Comparison of ENCODE assay signal across 1 cellular context in the genomic region with DNA sequence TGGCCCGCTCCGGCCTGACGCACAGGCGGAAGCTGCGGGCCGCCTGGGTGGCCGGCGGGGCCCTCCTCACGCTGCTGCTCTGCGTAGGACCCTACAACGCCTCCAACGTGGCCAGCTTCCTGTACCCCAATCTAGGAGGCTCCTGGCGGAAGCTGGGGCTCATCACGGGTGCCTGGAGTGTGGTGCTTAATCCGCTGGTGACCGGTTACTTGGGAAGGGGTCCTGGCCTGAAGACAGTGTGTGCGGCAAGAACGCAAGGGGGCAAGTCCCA.
TF ChIP-seq lines count a peak whose summit lies in the region.

No MANE protein-coding gene starts in this region.

TF ChIP-seq in H1, 55 proteins besides CTCF, POLR2A, EP300 and RAD21:
- TF ChIP-seq, protein P1, sequence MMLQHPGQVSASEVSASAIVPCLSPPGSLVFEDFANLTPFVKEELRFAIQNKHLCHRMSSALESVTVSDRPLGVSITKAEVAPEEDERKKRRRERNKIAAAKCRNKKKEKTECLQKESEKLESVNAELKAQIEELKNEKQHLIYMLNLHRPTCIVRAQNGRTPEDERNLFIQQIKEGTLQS (IDR thresholded peaks at IDR 0.05; ENCODE audit: insufficient read depth, low read depth, low read length) = no peak
- TF ChIP-seq SIRT6 (IDR thresholded peaks at IDR 0.05; ENCODE audit: low read length) (no peak), JUND (IDR thresholded peaks at IDR 0.05; ENCODE audit: low read length) (no peak), CHD1 (IDR thresholded peaks at IDR 0.05; ENCODE audit: low read depth, low read length) (no peak), POLR2AphosphoS5 (IDR thresholded peaks at IDR 0.05; ENCODE audit: low read depth, low read length) (no peak), KDM5A (IDR thresholded peaks at IDR 0.05; ENCODE audit: low read length) (no peak), GABPA (IDR thresholded peaks at IDR 0.05; ENCODE audit: borderline replicate concordance, insufficient read depth, low read length) (no peak), KDM1A (IDR thresholded peaks at IDR 0.05; ENCODE audit: borderline replicate concordance, low read length) (no peak), BACH1 (IDR thresholded peaks at IDR 0.05; ENCODE audit: low read length) (no peak), ASH2L (IDR thresholded peaks at IDR 0.05; ENCODE audit: low read length) (no peak), RXRA (IDR thresholded peaks at IDR 0.05; ENCODE audit: insufficient read depth, low read depth, low read length) (no peak), HDAC2 (IDR thresholded peaks at IDR 0.05; ENCODE audit: borderline replicate concordance in 1 of 2, low read depth in 2 of 2, low read length in 2 of 2) (no peak), NRF1 (IDR thresholded peaks at IDR 0.05; ENCODE audit: low read depth, low read length) (no peak), CBX8 (IDR thresholded peaks at IDR 0.05; ENCODE audit: borderline replicate concordance, low read depth, low read length) (no peak), JUN (IDR thresholded peaks at IDR 0.05; ENCODE audit: low read depth, low read length) (no peak)
TF ChIP-seq in H1: peak in this region for 0.
